ENCODE assay signal across 8 cellular contexts in genomic region chr19:40716031-40716654, GRCh38. TPM values are rescaled to one million over a fixed set of nuclear protein-coding genes. Genes with fewer than 3 reads are reported as not detected.
DNase-seq lines count a peak whose midpoint lies in the region; ATAC-seq and TF ChIP-seq lines count a peak whose summit lies in the region.

No MANE protein-coding gene starts in this region.

- peak overlapping the region; percentile 92 for H3K9ac ChIP-seq in OCI-LY1 (ENCODE audit: low read length)

- H3F3A ChIP-seq in OCI-LY1 (ENCODE audit: insufficient read depth, low read length): no peaks in the 10 kb centered on the region

- no peaks in the 10 kb centered on the region for H3K27me3 ChIP-seq in OCI-LY1 (ENCODE audit: insufficient read depth, low read length)

- H3K36me3 ChIP-seq in OCI-LY1 (ENCODE audit: insufficient read depth, low read length): peaks cover 5% of the 10 kb centered on the region; the same call in 1 of the 2 replicates

- H3K4me3 Mint-ChIP-seq in activated naive CD4-positive, alpha-beta T cell treated with anti-CD3 and anti-CD28 coated beads for 36 hours: peak overlapping the region; percentile 95

- H3K4me1 ChIP-seq in OCI-LY1 (ENCODE audit: insufficient read depth, low read length, severe bottlenecking): peaks cover 48% of the 10 kb centered on the region

- H3K27ac Mint-ChIP-seq in activated naive CD4-positive, alpha-beta T cell treated with anti-CD3 and anti-CD28 coated beads for 36 hours: peak overlapping the region; percentile 97

- no peaks in the 10 kb centered on the region for H3K27me3 Mint-ChIP-seq in activated naive CD4-positive, alpha-beta T cell treated with anti-CD3 and anti-CD28 coated beads for 36 hours (ENCODE audit: low read depth)

- intact Hi-C loops in activated naive CD4-positive, alpha-beta T cell treated with anti-CD3 and anti-CD28 coated beads for 36 hours (cut with micrococcal nuclease): loop anchor here (1.0 to 5.0 kb wide), 10 partner anchors 8 to 636 kb away; partner anchors contain the start of genes ACTMAP, NUMBL, SERTAD1 and TGFB1
- intact Hi-C loops in left cardiac atrium (cut with DNase I): loop anchor here (5.0 kb wide), 2 partner anchors 36 to 86 kb away; partner anchors contain the start of genes ACTMAP (in 1 of the 2) and SNRPA (in 1 of the 2)

- no peak for TF ChIP-seq CTCF in GM13977 (IDR thresholded peaks at IDR 0.05; ENCODE audit: extremely low read depth, insufficient read depth, missing control alignments)
- TF ChIP-seq CTCF in OCI-LY1 (IDR thresholded peaks at IDR 0.05; ENCODE audit: low read length): no peak

- H3K9me2 ChIP-seq in OCI-LY1 (ENCODE audit: low read depth, low read length): no peaks in the 10 kb centered on the region

- peaks cover 14% of the 10 kb centered on the region for H3K36me3 Mint-ChIP-seq in activated naive CD4-positive, alpha-beta T cell treated with anti-CD3 and anti-CD28 coated beads for 36 hours (ENCODE audit: low read depth)

- H3K27ac ChIP-seq in OCI-LY1 (ENCODE audit: low read depth, low read length, poor library complexity, severe bottlenecking) (peak overlapping the region; percentile 89), skin epidermis (peak overlapping the region; percentile 54 to 99 (median 95))

- in situ Hi-C loops in GM13977 (cut with MboI; ENCODE audit: low pct_unique_long_range_greater_than_20kb, low sequenced_read_pairs, unreplicated experiment): no loop called here

- peak overlapping the region; percentile 88 for H3K4me2 ChIP-seq in OCI-LY1 (ENCODE audit: low read length)

- H2AFZ ChIP-seq in OCI-LY1 (ENCODE audit: low read length): 0 out of 2 replicates have a peak overlapping the region, but pooled peaks have one; percentile 20

- no peaks in the 10 kb centered on the region for H4K20me1 ChIP-seq in OCI-LY1 (ENCODE audit: insufficient read depth, low read length)

- H3K4me1 Mint-ChIP-seq in activated naive CD4-positive, alpha-beta T cell treated with anti-CD3 and anti-CD28 coated beads for 36 hours (ENCODE audit: low read depth): peaks cover 54% of the 10 kb centered on the region

- ATAC-seq in left cardiac atrium: peak in 1 of 2 donors; percentile 1
- ATAC-seq in GM19351 (IDR thresholded peaks at IDR 0.05; ENCODE audit: unreplicated experiment): no peak
- no peak for ATAC-seq in HG02884 (IDR thresholded peaks at IDR 0.05; ENCODE audit: unreplicated experiment)

- DNase-seq in GM13977 (ENCODE audit: low spot score): peak; percentile 62
- DNase-seq in activated naive CD4-positive, alpha-beta T cell treated with anti-CD3 and anti-CD28 coated beads for 36 hours: peak; percentile 83
- peak; percentile 65 for DNase-seq in left cardiac atrium
- DNase-seq in GDM1 (lab: John Stamatoyannopoulos, UW): no peak

- H3K9me3 Mint-ChIP-seq in activated naive CD4-positive, alpha-beta T cell treated with anti-CD3 and anti-CD28 coated beads for 36 hours: no peaks in the 10 kb centered on the region

- H3K79me2 ChIP-seq in OCI-LY1 (ENCODE audit: insufficient read depth, low read length): peaks cover 2% of the 10 kb centered on the region; the same call in 1 of the 2 replicates

- CTCF ChIA-PET in activated naive CD4-positive, alpha-beta T cell treated with anti-CD3 and anti-CD28 coated beads for 36 hours (lab: Charles Lee): interaction anchor here (0.6 to 2.0 kb wide), 7 partner anchors 37 to 91 kb away, joined by 3 to 7 read pairs (median 3); partner anchors contain the start of genes EGLN2 and RAB4B

- no peaks in the 10 kb centered on the region for H3K9me3 ChIP-seq in OCI-LY1 (ENCODE audit: low read length)

- H3K4me3 ChIP-seq in OCI-LY1 (ENCODE audit: low read depth, low read length, poor library complexity, severe bottlenecking) (peak overlapping the region; percentile 95), skin epidermis (peak overlapping the region; percentile 51 to 87 (median 66))

RNA-seq across cellular contexts. Expression of gene COQ8B, which starts 0.5 kb away (rescaled TPM):
- 10 to 100 TPM; 19.8 to 21.3 TPM for total RNA-seq in activated naive CD4-positive, alpha-beta T cell treated with anti-CD3 and anti-CD28 coated beads for 36 hours
- total RNA-seq in left cardiac atrium: 10 to 100 TPM; 20.1 to 32.0 TPM

RNA-seq across cellular contexts. Expression of gene ITPKC, which starts 0.8 kb away (rescaled TPM):
- 1 to 10 TPM; 4.4 to 4.7 TPM for total RNA-seq in activated naive CD4-positive, alpha-beta T cell treated with anti-CD3 and anti-CD28 coated beads for 36 hours
- total RNA-seq in left cardiac atrium: 10 to 100 TPM; 12.4 to 17.6 TPM

RNA-seq across cellular contexts. Expression of gene NUMBL, which starts 25.7 kb away (rescaled TPM):
- total RNA-seq in activated naive CD4-positive, alpha-beta T cell treated with anti-CD3 and anti-CD28 coated beads for 36 hours: 1 to 10 TPM; 6.2 to 9.2 TPM
- total RNA-seq in left cardiac atrium: 10 to 100 TPM; 17.6 to 24.6 TPM

RNA-seq across cellular contexts. Expression of gene ACTMAP, which starts 34.1 kb away (rescaled TPM):
- 10 to 100 TPM; 23.0 to 25.0 TPM for total RNA-seq in activated naive CD4-positive, alpha-beta T cell treated with anti-CD3 and anti-CD28 coated beads for 36 hours
- 1 to 10 TPM; 4.2 to 6.2 TPM for total RNA-seq in left cardiac atrium

RNA-seq across cellular contexts. Expression of gene SNRPA, which starts 34.9 kb away (rescaled TPM):
- 100 to 1,000 TPM; 264 to 312 TPM for total RNA-seq in activated naive CD4-positive, alpha-beta T cell treated with anti-CD3 and anti-CD28 coated beads for 36 hours
- 10 to 100 TPM; 23.1 to 34.9 TPM for total RNA-seq in left cardiac atrium
